Comparison of ENCODE assay signal across 28 cellular contexts in genomic region chr20:39523405-39523804, GRCh38.
"Had no signal": no experiment of that assay in that cellular context is flagged by ENCODE, and none has a peak within 500 bp of the region (broad histone marks: within the 10 kb centered on the region; RNA-seq: fewer than 3 reads in every experiment).

No MANE protein-coding gene starts in this region.

- H3K4me3 Mint-ChIP-seq: naive thymus-derived CD8-positive, alpha-beta T cell; nephron progenitor cell; neural progenitor cell; stimulated activated naive B cell treated with anti-CD40 and anti-IgM and Interleukin-4, amounts not matched to agents 10 μg/mL and 1 μg/mL and 100 μg/mL, for 72 hours had no signal

- H2AFZ ChIP-seq: hepatocyte, neural progenitor cell had no signal

- H3K27me3 ChIP-seq: hepatocyte, left lung, neural progenitor cell, neutrophil, right atrium auricular region, right lobe of liver, stomach, testis, thyroid gland, upper lobe of left lung had no signal

- H3K27ac ChIP-seq: heart right ventricle, left lung, lower lobe of right lung, neural progenitor cell, neutrophil, parathyroid adenoma, psoas muscle, right atrium auricular region, right lobe of liver, stomach, testis, thyroid gland, transverse colon, upper lobe of left lung had no signal

- H3K4me1 ChIP-seq: heart right ventricle, left lung, lower lobe of right lung, neural progenitor cell, parathyroid adenoma, right atrium auricular region, right lobe of liver, stomach, testis, thyroid gland, upper lobe of left lung had no signal

- H3K4me3 ChIP-seq: heart right ventricle, hepatocyte, left lung, lower lobe of right lung, neural progenitor cell, psoas muscle, right atrium auricular region, right lobe of liver, stomach, testis, thyroid gland, transverse colon, upper lobe of left lung had no signal

- H3K4me1 Mint-ChIP-seq: naive thymus-derived CD8-positive, alpha-beta T cell; stimulated activated naive B cell treated with anti-CD40 and anti-IgM and Interleukin-4, amounts not matched to agents 10 μg/mL and 1 μg/mL and 100 μg/mL, for 72 hours had no signal

- H3K27ac Mint-ChIP-seq: naive thymus-derived CD8-positive, alpha-beta T cell; nephron progenitor cell; neural progenitor cell; stimulated activated naive B cell treated with anti-CD40 and anti-IgM and Interleukin-4, amounts not matched to agents 10 μg/mL and 1 μg/mL and 100 μg/mL, for 72 hours had no signal

- H3K9ac ChIP-seq: neural progenitor cell, parathyroid adenoma had no signal

- H3K9me3 ChIP-seq: heart right ventricle, left lung, lower lobe of right lung, neutrophil, psoas muscle, right atrium auricular region, right lobe of liver, stomach, testis, thyroid gland, transverse colon, upper lobe of left lung had no signal

- H3K36me3 Mint-ChIP-seq: naive thymus-derived CD8-positive, alpha-beta T cell; neural progenitor cell; stimulated activated naive B cell treated with anti-CD40 and anti-IgM and Interleukin-4, amounts not matched to agents 10 μg/mL and 1 μg/mL and 100 μg/mL, for 72 hours had no signal

- DNase-seq: heart right ventricle; kidney glomerular epithelial cell; left colon; left lung; lower lobe of right lung; mammary epithelial cell; mesenchymal stem cell; naive thymus-derived CD8-positive, alpha-beta T cell; nephron progenitor cell; occipital lobe; psoas muscle; right lobe of liver; stimulated activated CD4-positive, alpha-beta T cell treated with anti-CD3 and anti-CD28 coated beads, Interleukin-12 subunit alpha, Interleukin-12 subunit beta, amount 100 ng/mL, for 4 hours; stimulated activated CD4-positive, alpha-beta T cell treated with anti-CD3 and anti-CD28 coated beads, Interleukin-15, amount 100 ng/mL, for 24 hours; stimulated activated CD4-positive, alpha-beta T cell treated with anti-CD3 and anti-CD28 coated beads, Interleukin-2, amount 100 ng/mL, for 24 hours; stimulated activated CD4-positive, alpha-beta T cell treated with anti-CD3 and anti-CD28 coated beads, Interleukin-4, amount 100 ng/mL, for 1 hour; stimulated activated naive B cell treated with anti-CD40 and anti-IgM and Interleukin-4, amounts not matched to agents 10 μg/mL and 1 μg/mL and 100 μg/mL, for 72 hours; stimulated activated naive CD8-positive, alpha-beta T cell treated with anti-CD3 and anti-CD28 coated beads, Interleukin-15, Interleukin-2, amounts not matched to agents 100 U/mL and 50 U/mL, for 24 hours; stomach; testis; thyroid gland; transverse colon; upper lobe of left lung had no signal

- H3K4me2 ChIP-seq: hepatocyte, neural progenitor cell had no signal

- H3K9me3 Mint-ChIP-seq: nephron progenitor cell; neural progenitor cell; stimulated activated naive B cell treated with anti-CD40 and anti-IgM and Interleukin-4, amounts not matched to agents 10 μg/mL and 1 μg/mL and 100 μg/mL, for 72 hours had no signal

- H3K27me3 Mint-ChIP-seq: stimulated activated naive B cell treated with anti-CD40 and anti-IgM and Interleukin-4, amounts not matched to agents 10 μg/mL and 1 μg/mL and 100 μg/mL, for 72 hours had no signal

- H3K79me2 ChIP-seq: hepatocyte, parathyroid adenoma had no signal

- H3K36me3 ChIP-seq: heart right ventricle, left lung, lower lobe of right lung, neural progenitor cell, neutrophil, right atrium auricular region, right lobe of liver, stomach, thyroid gland, transverse colon, upper lobe of left lung had no signal
